20 cellular contexts compared by ENCODE assay signal in the genomic region with DNA sequence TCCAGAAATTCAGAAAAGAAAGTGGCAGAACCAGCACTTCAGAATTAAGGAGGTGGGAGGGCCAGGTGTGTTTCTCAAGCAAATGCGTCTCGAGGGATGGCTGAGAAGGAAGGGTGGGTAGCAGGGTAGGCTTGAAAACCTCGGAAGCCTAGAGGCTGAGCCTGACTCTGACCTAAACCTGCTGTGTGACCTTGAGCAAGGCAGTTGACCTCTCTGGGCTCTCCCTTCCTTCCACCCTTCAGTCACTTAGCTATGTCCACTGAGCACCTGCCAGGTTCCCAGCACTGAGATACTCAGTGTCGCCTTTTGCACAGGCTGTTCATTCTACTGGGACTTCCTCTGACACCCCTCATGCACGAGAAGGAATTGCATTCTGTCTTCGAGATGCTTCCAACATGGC.
"Had no signal": no experiment of that assay in that cellular context is flagged by ENCODE, and none has a peak within 500 bp of the region (broad histone marks: within the 10 kb centered on the region; RNA-seq: fewer than 3 reads in every experiment).

No MANE protein-coding gene starts in this region.

- H3K4me2 ChIP-seq: SK-N-SH had no signal

- H3K9ac ChIP-seq: SK-N-SH had no signal

- FAIRE-seq: RCC 7860 had no signal

- H3K9me3 ChIP-seq: SK-N-SH had no signal

- DNase-seq: IMR-90, MV-4-11, NCI-H1048, NCI-H1105, NCI-H1417, NCI-H1436 treated with DMSO at 0.1 percent for 48 hours, NCI-H1694, NCI-H187 treated with DMSO at 0.1 percent for 48 hours, NCI-H2029 treated with DMSO at 0.1 percent for 48 hours, NCI-H226, NCI-H446, NCI-H510A, NCI-H524 treated with DMSO at 0.1 percent for 48 hours, NCI-H69, NCI-H774, RPMI8226, SHP77, SK-N-SH, SW 1271 had no signal
